ENCODE assay signal across 33 cellular contexts in the genomic region with DNA sequence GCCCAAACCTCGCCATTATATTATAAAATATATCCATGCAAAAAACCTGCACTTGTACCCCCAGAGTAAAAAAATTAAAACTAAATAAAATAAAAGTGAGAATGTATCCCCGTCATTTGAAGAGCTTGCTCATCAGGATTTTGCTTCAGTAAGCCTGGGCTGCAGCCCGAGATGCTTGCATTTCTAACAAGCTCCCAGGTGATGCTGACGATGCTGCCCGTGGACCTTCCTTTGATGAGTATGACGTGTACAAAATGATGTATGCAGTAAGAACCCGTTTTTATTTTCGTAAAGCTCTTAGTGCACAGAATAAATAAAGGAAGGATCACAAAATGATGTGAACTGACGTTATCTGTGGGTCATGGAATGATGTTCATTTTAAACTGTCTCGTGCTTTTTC.
"Had no signal": no experiment of that assay in that cellular context is flagged by ENCODE, and none has a peak within 500 bp of the region (broad histone marks: within the 10 kb centered on the region; RNA-seq: fewer than 3 reads in every experiment).

No MANE protein-coding gene starts in this region.

- H3K27me3 ChIP-seq: MG63 had no signal

- H3K27ac ChIP-seq: KMS-11 had no signal

- H3K9me3 ChIP-seq: MG63 had no signal

- H3K36me3 ChIP-seq: MG63 had no signal

- H3K4me3 ChIP-seq: MG63 had no signal

- H3K9ac ChIP-seq: KMS-11 had no signal

- DNase-seq: Karpas-422, Kasumi-1, MG63, MM.1S, NCI-H1048, NCI-H1092, NCI-H1092 treated with DMSO at 0.1 percent for 48 hours, NCI-H1105, NCI-H1105 treated with DMSO at 0.1 percent for 48 hours, NCI-H1417, NCI-H1417 treated with DMSO at 0.1 percent for 48 hours, NCI-H1436, NCI-H1436 treated with DMSO at 0.1 percent for 48 hours, NCI-H146, NCI-H1694, NCI-H1694 treated with DMSO at 0.1 percent for 48 hours, NCI-H187, NCI-H187 treated with DMSO at 0.1 percent for 48 hours, NCI-H1930, NCI-H2029, NCI-H2029 treated with DMSO at 0.1 percent for 48 hours, NCI-H2081, NCI-H2081 treated with DMSO at 0.1 percent for 48 hours, NCI-H2107, NCI-H2171, NCI-H2171 treated with DMSO at 0.1 percent for 48 hours, NCI-H2227 treated with DMSO at 0.1 percent for 48 hours, NCI-H226, NCI-H345, NCI-H446, NCI-H446 treated with DMSO at 0.1 percent for 48 hours, NCI-H510A had no signal

- H3K4me2 ChIP-seq: KMS-11 had no signal
